In the genomic region with DNA sequence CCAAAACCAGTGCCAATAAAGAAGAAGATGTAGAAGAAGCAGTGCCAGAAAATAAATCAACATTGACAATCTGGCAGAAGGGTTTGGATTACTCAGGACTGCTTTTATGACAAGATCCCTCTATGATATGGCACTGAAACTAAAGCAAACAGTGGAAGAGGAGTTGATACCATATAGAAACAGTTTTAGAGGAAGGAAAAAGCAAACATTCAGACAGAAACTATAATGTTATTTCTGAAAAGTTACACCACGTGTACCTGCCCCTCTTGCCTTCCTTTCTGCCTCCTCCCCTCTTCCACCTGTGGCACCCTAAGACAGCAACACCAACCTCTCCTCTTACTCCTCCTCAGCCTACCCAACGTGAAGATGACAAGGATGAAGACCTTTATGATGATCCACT, we compare ENCODE assay signal across 10 cellular contexts.
DNase-seq lines count a peak whose midpoint lies in the region; ATAC-seq and TF ChIP-seq lines count a peak whose summit lies in the region.
"Had no signal": no experiment of that assay in that cellular context is flagged by ENCODE, and none has a peak within 500 bp of the region (broad histone marks: within the 10 kb centered on the region; RNA-seq: fewer than 3 reads in every experiment).

No MANE protein-coding gene starts in this region.

- H3K4me3 Mint-ChIP-seq in activated naive CD4-positive, alpha-beta T cell treated with anti-CD3 and anti-CD28 coated beads for 36 hours, result peak overlapping the region; percentile 25
- peak overlapping the region; percentile 1 for H3K4me3 Mint-ChIP-seq in stimulated activated naive CD8-positive, alpha-beta T cell treated with anti-CD3 and anti-CD28 coated beads, Interleukin-15, Interleukin-2, amounts not matched to agents 100 ng/mL and 50 ng/mL, for 24 hours

- no peak for TF ChIP-seq POLR2A in Peyer's patch (IDR thresholded peaks at IDR 0.05)

- H4K20me1 ChIP-seq in smooth muscle cell (ENCODE audit: low read depth), result no peaks in the 10 kb centered on the region

- H3K4me1 ChIP-seq in Peyer's patch, result peaks cover 0 to 6% (median 0%) of the 10 kb centered on the region in 4 donors
- no peaks in the 10 kb centered on the region for H3K4me1 ChIP-seq in smooth muscle cell (ENCODE audit: low read depth)

- H2AFZ ChIP-seq in smooth muscle cell (ENCODE audit: low read depth), result no peak overlapping the region
- H2AFZ ChIP-seq: PC-9 had no signal

- H3K36me3 ChIP-seq in Peyer's patch (no peaks in the 10 kb centered on the region), smooth muscle cell (ENCODE audit: low read depth) (no peaks in the 10 kb centered on the region)

- H3K9ac ChIP-seq in smooth muscle cell (ENCODE audit: low read depth), result no peak overlapping the region

- ATAC-seq in HG02938 (IDR thresholded peaks at IDR 0.05; ENCODE audit: unreplicated experiment), result peak; percentile 39

- intact Hi-C loops in activated naive CD4-positive, alpha-beta T cell treated with anti-CD3 and anti-CD28 coated beads for 36 hours (cut with micrococcal nuclease), result loop anchor here (1.0 to 2.0 kb wide), 6 partner anchors 40 to 119 kb away; no protein-coding TSS in a partner anchor

- H3K9me3 ChIP-seq in Peyer's patch (no peaks in the 10 kb centered on the region), smooth muscle cell (replicated peaks; ENCODE audit: low read depth) (no peaks in the 10 kb centered on the region)

- CTCF ChIA-PET in activated naive CD4-positive, alpha-beta T cell treated with anti-CD3 and anti-CD28 coated beads for 36 hours (lab: Charles Lee), result interaction anchor here (0.7 to 1.1 kb wide), 2 partner anchors 61 to 795 kb away, joined by 3 read pairs; no protein-coding TSS in a partner anchor

- no peaks in the 10 kb centered on the region for H3F3A ChIP-seq in smooth muscle cell (ENCODE audit: low read depth)

- no peaks in the 10 kb centered on the region for H3K9me3 Mint-ChIP-seq in activated naive CD4-positive, alpha-beta T cell treated with anti-CD3 and anti-CD28 coated beads for 36 hours
- peaks cover 5% of the 10 kb centered on the region for H3K9me3 Mint-ChIP-seq in stimulated activated naive CD8-positive, alpha-beta T cell treated with anti-CD3 and anti-CD28 coated beads, Interleukin-15, Interleukin-2, amounts not matched to agents 100 ng/mL and 50 ng/mL, for 24 hours

- no peak overlapping the region for H3K4me2 ChIP-seq in smooth muscle cell
- H3K4me2 ChIP-seq: PC-9 had no signal

- WGBS in smooth muscle cell (ENCODE audit: low lambda C conversion rate), result 89% methylated on average over 2 of the region's 2 CpGs

- DNase-seq in activated naive CD4-positive, alpha-beta T cell treated with anti-CD3 and anti-CD28 coated beads for 36 hours, result peak; percentile 24
- no peak for DNase-seq in activated naive CD4-positive, alpha-beta T cell treated with Interleukin-2 at 50 U/mL for 16 hours
- DNase-seq in Peyer's patch, result no peak
- no peak for DNase-seq in smooth muscle cell (lab: John Stamatoyannopoulos, UW; ENCODE audit: unreplicated experiment)
- DNase-seq in NK-92 (lab: John Stamatoyannopoulos, UW; ENCODE audit: unreplicated experiment), result no peak
- no peak for DNase-seq in islet precursor cell
- DNase-seq: kidney glomerular epithelial cell, PC-9 had no signal

- peak overlapping the region in 3 of 4 donors; percentile 58 to 75 (median 64) for H3K27ac ChIP-seq in Peyer's patch
- H3K27ac ChIP-seq in smooth muscle cell (ENCODE audit: low read depth), result no peak overlapping the region
- H3K27ac ChIP-seq: PC-9 had no signal

- no peak for TF ChIP-seq CTCF in Peyer's patch (IDR thresholded peaks at IDR 0.05)
- no peak for TF ChIP-seq CTCF in smooth muscle cell (IDR thresholded peaks at IDR 0.05; ENCODE audit: borderline replicate concordance, insufficient read depth, poor library complexity, severe bottlenecking)

- H3K27me3 Mint-ChIP-seq in activated naive CD4-positive, alpha-beta T cell treated with anti-CD3 and anti-CD28 coated beads for 36 hours (ENCODE audit: low read depth), result no peaks in the 10 kb centered on the region
- no peaks in the 10 kb centered on the region for H3K27me3 Mint-ChIP-seq in stimulated activated naive CD8-positive, alpha-beta T cell treated with anti-CD3 and anti-CD28 coated beads, Interleukin-15, Interleukin-2, amounts not matched to agents 100 ng/mL and 50 ng/mL, for 24 hours

- H3K27ac Mint-ChIP-seq in activated naive CD4-positive, alpha-beta T cell treated with anti-CD3 and anti-CD28 coated beads for 36 hours, result peak overlapping the region; percentile 85
- H3K27ac Mint-ChIP-seq in stimulated activated naive CD8-positive, alpha-beta T cell treated with anti-CD3 and anti-CD28 coated beads, Interleukin-15, Interleukin-2, amounts not matched to agents 100 ng/mL and 50 ng/mL, for 24 hours, result peak overlapping the region; percentile 93

- H3K36me3 Mint-ChIP-seq in activated naive CD4-positive, alpha-beta T cell treated with anti-CD3 and anti-CD28 coated beads for 36 hours (ENCODE audit: low read depth), result peaks cover 2% of the 10 kb centered on the region
- peaks cover 4% of the 10 kb centered on the region for H3K36me3 Mint-ChIP-seq in stimulated activated naive CD8-positive, alpha-beta T cell treated with anti-CD3 and anti-CD28 coated beads, Interleukin-15, Interleukin-2, amounts not matched to agents 100 ng/mL and 50 ng/mL, for 24 hours (ENCODE audit: low read depth)

- no peak overlapping the region for H3K4me3 ChIP-seq in Peyer's patch
- H3K4me3 ChIP-seq in smooth muscle cell, result no peak overlapping the region
- H3K4me3 ChIP-seq: PC-9 had no signal

- no peaks in the 10 kb centered on the region for H3K79me2 ChIP-seq in smooth muscle cell (ENCODE audit: low read depth)

- H3K4me1 Mint-ChIP-seq in activated naive CD4-positive, alpha-beta T cell treated with anti-CD3 and anti-CD28 coated beads for 36 hours (ENCODE audit: low read depth), result peaks cover 44% of the 10 kb centered on the region
- peaks cover 46% of the 10 kb centered on the region for H3K4me1 Mint-ChIP-seq in stimulated activated naive CD8-positive, alpha-beta T cell treated with anti-CD3 and anti-CD28 coated beads, Interleukin-15, Interleukin-2, amounts not matched to agents 100 ng/mL and 50 ng/mL, for 24 hours (ENCODE audit: low read depth)

- H3K27me3 ChIP-seq in Peyer's patch, result no peaks in the 10 kb centered on the region
- H3K27me3 ChIP-seq in smooth muscle cell (ENCODE audit: low read depth), result no peaks in the 10 kb centered on the region
